ENCODE assay signal across 8 cellular contexts in genomic region chr6:29942275-29943052, GRCh38. TPM values are rescaled to one million over a fixed set of nuclear protein-coding genes. Genes with fewer than 3 reads are reported as not detected.
DNase-seq lines count a peak whose midpoint lies in the region; ATAC-seq and TF ChIP-seq lines count a peak whose summit lies in the region.

HLA-A (plus strand) TSS chr6:29942532; CDS start chr6:29942554, 22 bp downstream.

- peaks cover 22% of the 10 kb centered on the region for H3K4me1 Mint-ChIP-seq in nephron

- H3K4me3 ChIP-seq in H7 (ENCODE audit: insufficient read depth, low read depth, low read length) (peak within 1 kb of the TSS; percentile 51), fibroblast of the aortic adventitia (ENCODE audit: low read depth, low read length) (peak within 1 kb of the TSS; percentile 69)

- H3K4me3 Mint-ChIP-seq in nephron = peak within 1 kb of the TSS; percentile 89 to 95 (median 95)

- no peak for TF ChIP-seq CTCF in fibroblast of the aortic adventitia (IDR thresholded peaks at IDR 0.05; ENCODE audit: insufficient read depth, low read length)
- TF ChIP-seq CTCF in nephron (IDR thresholded peaks at IDR 0.05; ENCODE audit: unreplicated experiment in 3 of 3) = no peak

- H3K36me3 Mint-ChIP-seq in nephron (ENCODE audit: low read depth) = peaks cover 22% of the 10 kb centered on the region

- DNase-seq in ELF-1 (ENCODE audit: low read depth, low spot score) (peak; percentile 81), H7 (peak; percentile 90), M059J (ENCODE audit: low read depth) (peak; percentile 99), SHP77 (lab: John Stamatoyannopoulos, UW) (peak; percentile 87 to 89), fibroblast of the aortic adventitia (ENCODE audit: low read depth) (peak; percentile 94)
- DNase-seq in activated effector memory CD4-positive, alpha-beta T cell treated with anti-CD3 and anti-CD28 coated beads, Interleukin-2, amount 50 U/mL, for 16 hours = peak; percentile 97
- DNase-seq in stimulated activated naive CD8-positive, alpha-beta T cell treated with anti-CD3 and anti-CD28 coated beads, Interleukin-15, Interleukin-2, amounts not matched to agents 100 U/mL and 50 U/mL, for 24 hours = peak; percentile 90

- H3K9me3 Mint-ChIP-seq in nephron = no peaks in the 10 kb centered on the region

- peak within 1 kb of the TSS; percentile 66 to 91 (median 70) for H3K27ac Mint-ChIP-seq in nephron

- peaks cover 21% of the 10 kb centered on the region for H3K27me3 Mint-ChIP-seq in nephron (ENCODE audit: low read depth)

- H3K36me3 ChIP-seq in H7 (replicated peaks; ENCODE audit: control insufficient read depth, insufficient read depth, low read length) = peaks cover 6% of the 10 kb centered on the region; the same call in 1 of the 2 replicates

- peak; percentile 95 for ATAC-seq in stimulated activated naive CD8-positive, alpha-beta T cell treated with anti-CD3 and anti-CD28 coated beads, Interleukin-15, Interleukin-2, amounts not matched to agents 100 U/mL and 50 U/mL, for 24 hours

- H3K27me3 ChIP-seq in H7 (ENCODE audit: control insufficient read depth, insufficient read depth, low read length) = peaks cover 10% of the 10 kb centered on the region; the same call in 1 of the 2 replicates

RNA-seq across cellular contexts. Expression of gene HLA-A, which starts in this region (rescaled TPM):
- total RNA-seq in H7 (2014; rRNA removed; shearing (Covaris generic)) = 55.5 and 73.8 TPM in 2 replicates
- 1,733 and 2,135 TPM in 2 replicates for total RNA-seq in M059J (2014; rRNA removed; shearing (Covaris generic))
- total RNA-seq in fibroblast of the aortic adventitia (ENCODE audit: low replicate concordance) = 184 and 391 TPM in 2 replicates

Comparison
In these comparisons a context has a peak if more than half of its experiments do, and no peak if none do; other contexts are left out.
1. Peak in every context shown above with its lines: DNase-seq, ATAC-seq and H3K4me3 ChIP-seq.